ENCODE assay signal across 23 cellular contexts in genomic region chr10:350981-351501, GRCh38.
DNase-seq lines count a peak whose midpoint lies in the region; ATAC-seq and TF ChIP-seq lines count a peak whose summit lies in the region.
"Had no signal": no experiment of that assay in that cellular context is flagged by ENCODE, and none has a peak within 500 bp of the region (broad histone marks: within the 10 kb centered on the region; RNA-seq: fewer than 3 reads in every experiment).

No MANE protein-coding gene starts in this region.

- intact Hi-C loops in spleen (cut with DNase I; ENCODE audit: low total_unique reads): no loop called here
- intact Hi-C loops in body of pancreas (cut with DNase I): no loop called here

- no peaks in the 10 kb centered on the region for H3K9me3 Mint-ChIP-seq in activated naive CD4-positive, alpha-beta T cell treated with anti-CD3 and anti-CD28 coated beads, Interleukin-2, amount 50 U/mL, for 72 hours
- no peaks in the 10 kb centered on the region for H3K9me3 Mint-ChIP-seq in activated T-helper 17 cell treated with anti-CD3 and anti-CD28 coated beads, Interleukin-2, amount 50 U/mL, for 72 hours
- H3K9me3 Mint-ChIP-seq: H9 had no signal

- ATAC-seq in activated naive CD4-positive, alpha-beta T cell treated with anti-CD3 and anti-CD28 coated beads, Interleukin-2, amount 50 U/mL, for 72 hours: no peak
- no peak for ATAC-seq in activated T-helper 17 cell treated with anti-CD3 and anti-CD28 coated beads, Interleukin-2, amount 50 U/mL, for 72 hours (replicated peaks)
- ATAC-seq in body of pancreas (no peak), GM19463 (IDR thresholded peaks at IDR 0.05; ENCODE audit: unreplicated experiment) (no peak)
- ATAC-seq: K562, PC-3 had no signal

- TF ChIP-seq CTCF in spleen (IDR thresholded peaks at IDR 0.05 in 8 of 11, conservative IDR thresholded peaks at IDR 0.05 in 3 of 11): no peak
- TF ChIP-seq CTCF in body of pancreas (IDR thresholded peaks at IDR 0.05): no peak

- peak overlapping the region; percentile 13 for H3K4me3 Mint-ChIP-seq in activated T-helper 17 cell treated with anti-CD3 and anti-CD28 coated beads, Interleukin-2, amount 50 U/mL, for 72 hours
- H3K4me3 Mint-ChIP-seq: H9 had no signal

- H3K4me1 Mint-ChIP-seq in activated T-helper 17 cell treated with anti-CD3 and anti-CD28 coated beads, Interleukin-2, amount 50 U/mL, for 72 hours: peaks cover 9% of the 10 kb centered on the region
- H3K4me1 Mint-ChIP-seq: H9 had no signal

- H3K36me3 Mint-ChIP-seq in activated naive CD4-positive, alpha-beta T cell treated with anti-CD3 and anti-CD28 coated beads, Interleukin-2, amount 50 U/mL, for 72 hours: no peaks in the 10 kb centered on the region
- H3K36me3 Mint-ChIP-seq in activated T-helper 17 cell treated with anti-CD3 and anti-CD28 coated beads, Interleukin-2, amount 50 U/mL, for 72 hours (ENCODE audit: low read depth): peaks cover 6% of the 10 kb centered on the region

- peak overlapping the region; percentile 38 to 82 for H3K27ac Mint-ChIP-seq in activated naive CD4-positive, alpha-beta T cell treated with anti-CD3 and anti-CD28 coated beads, Interleukin-2, amount 50 U/mL, for 72 hours
- H3K27ac Mint-ChIP-seq in activated T-helper 17 cell treated with anti-CD3 and anti-CD28 coated beads, Interleukin-2, amount 50 U/mL, for 72 hours: no peak overlapping the region

- DNase-seq in activated naive CD4-positive, alpha-beta T cell treated with anti-CD3 and anti-CD28 coated beads, Interleukin-2, amount 50 U/mL, for 72 hours (ENCODE audit: low spot score in 2 of 2): no peak
- DNase-seq in activated naive CD4-positive, alpha-beta T cell treated with Interleukin-2 at 50 U/mL for 16 hours: no peak
- peak; percentile 67 for DNase-seq in mesenteric fat pad (ENCODE audit: low spot score)
- peak; percentile 69 for DNase-seq in spleen
- DNase-seq in body of pancreas: no peak
- DNase-seq: DMS153; DND-41; GM23248; H9; Kasumi-1; MV-4-11; NCI-H1105 treated with DMSO at 0.1 percent for 48 hours; NCI-H146; NCI-H2029; NCI-H446; NCI-H524 treated with DMSO at 0.1 percent for 48 hours; NCI-H82; NK-92 treated with Interleukin-12 subunit alpha and Interleukin-12 subunit beta, amount 100 ng/mL, for 24 hours; PC-3; SJCRH30 had no signal

- H3K9me3 ChIP-seq in spleen (no peaks in the 10 kb centered on the region), body of pancreas (no peaks in the 10 kb centered on the region)
- H3K9me3 ChIP-seq: SJCRH30 had no signal

- H3K27ac ChIP-seq in spleen (no peak overlapping the region), body of pancreas (no peak overlapping the region)
- H3K27ac ChIP-seq: GM23248, SJCRH30 had no signal

- H3K4me1 ChIP-seq in spleen (no peaks in the 10 kb centered on the region), body of pancreas (no peaks in the 10 kb centered on the region)
- H3K4me1 ChIP-seq: SJCRH30 had no signal

- H3K27me3 Mint-ChIP-seq in activated T-helper 17 cell treated with anti-CD3 and anti-CD28 coated beads, Interleukin-2, amount 50 U/mL, for 72 hours: no peaks in the 10 kb centered on the region

- TF ChIP-seq POLR2A in spleen (IDR thresholded peaks at IDR 0.05): no peak
- TF ChIP-seq POLR2A in body of pancreas (IDR thresholded peaks at IDR 0.05): no peak

- H3K36me3 ChIP-seq in spleen (peaks cover 0 to 65% (median 13%) of the 10 kb centered on the region in 6 donors), body of pancreas (replicated peaks in 1 of 2; ENCODE audit: insufficient read depth in 1 of 2, low read depth in 2 of 2) (peaks cover 0 to 12% of the 10 kb centered on the region in 2 donors)
- H3K36me3 ChIP-seq: SJCRH30 had no signal

- H3K4me3 ChIP-seq in spleen (no peak overlapping the region), body of pancreas (no peak overlapping the region)
- H3K4me3 ChIP-seq: GM23248, K562, SJCRH30 had no signal

- WGBS in spleen, 5 donors: 91 to 95% (median 93%) methylated on average over 35 of the region's 35 CpGs
- WGBS in body of pancreas, 2 donors: 92% methylated on average over 34 to 35 of the region's 35 CpGs

- H3K27me3 ChIP-seq in spleen (replicated peaks in 1 of 7): no peaks in the 10 kb centered on the region
- no peaks in the 10 kb centered on the region for H3K27me3 ChIP-seq in body of pancreas
- H3K27me3 ChIP-seq: SJCRH30 had no signal

Comparison
In these comparisons a context has a peak if more than half of its experiments do, and no peak if none do; other contexts are left out.
1. DNase-seq: peak in mesenteric fat pad (single experiment) and spleen (single experiment); none in activated naive CD4-positive, alpha-beta T cell treated with anti-CD3 and anti-CD28 coated beads, Interleukin-2, amount 50 U/mL, for 72 hours (0 of 2), activated naive CD4-positive, alpha-beta T cell treated with Interleukin-2 at 50 U/mL for 16 hours (single experiment) and body of pancreas (0 of 4).